1 cellular context compared by ENCODE assay signal in genomic region chr5:150119421-150120061, GRCh38.
TF ChIP-seq lines count a peak whose summit lies in the region.

No MANE protein-coding gene starts in this region.

TF ChIP-seq in K562, 482 proteins besides CTCF, POLR2A, EP300 and RAD21 (continued from another document):
- TF ChIP-seq SREBF1 (IDR thresholded peaks at IDR 0.05; ENCODE audit: borderline replicate concordance, low read depth, low read length): no peak
- no peak for TF ChIP-seq ZNF232 (CRISPR knock-in tag; IDR thresholded peaks at IDR 0.05)
- TF ChIP-seq TAF7 (tag; IDR thresholded peaks at IDR 0.05): no peak
- no peak for TF ChIP-seq SFPQ (IDR thresholded peaks at IDR 0.05; ENCODE audit: low read depth, low read length)
